ENCODE assay signal across 8 cellular contexts in the genomic region with DNA sequence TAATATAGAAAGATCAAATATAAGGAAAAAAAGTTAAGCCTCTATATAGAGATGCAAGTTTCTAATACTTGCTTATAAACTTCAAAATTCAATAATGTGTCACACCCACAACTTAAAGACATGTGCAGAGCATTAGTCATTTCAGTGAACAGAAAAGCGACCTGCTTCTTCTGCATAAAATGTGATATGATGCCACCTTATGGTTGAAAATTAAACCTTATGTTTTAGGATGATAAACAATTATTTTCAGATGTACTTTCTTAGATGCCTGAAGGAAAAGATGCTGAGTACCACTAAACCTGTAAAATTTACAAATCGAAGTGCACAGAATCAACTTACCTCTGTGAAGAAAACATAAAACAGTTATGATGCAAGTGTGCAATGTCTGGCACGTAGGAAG.
DNase-seq lines count a peak whose midpoint lies in the region; ATAC-seq and TF ChIP-seq lines count a peak whose summit lies in the region.

No MANE protein-coding gene starts in this region.

- no peaks in the 10 kb centered on the region for H3K9me3 Mint-ChIP-seq in activated CD8-positive, alpha-beta T cell treated with anti-CD3 and anti-CD28 coated beads for 36 hours
- H3K9me3 Mint-ChIP-seq in activated CD8-positive, alpha-beta T cell treated with anti-CD3 and anti-CD28 coated beads, Interleukin-2, amount 10 ng/mL, durations not matched to agents 7 days and 5 days (ENCODE audit: insufficient read depth): no peaks in the 10 kb centered on the region
- no peaks in the 10 kb centered on the region for H3K9me3 Mint-ChIP-seq in activated CD4-positive, alpha-beta T cell treated with anti-CD3 and anti-CD28 coated beads, Interleukin-2, amount 10 ng/mL, durations not matched to agents 7 days and 5 days

- no peaks in the 10 kb centered on the region for H3K4me1 ChIP-seq in psoas muscle

- no peak overlapping the region for H3K27ac ChIP-seq in dorsolateral prefrontal cortex
- no peak overlapping the region for H3K27ac ChIP-seq in psoas muscle

- H3K27me3 Mint-ChIP-seq in activated CD8-positive, alpha-beta T cell treated with anti-CD3 and anti-CD28 coated beads for 36 hours: no peaks in the 10 kb centered on the region
- H3K27me3 Mint-ChIP-seq in activated CD8-positive, alpha-beta T cell treated with anti-CD3 and anti-CD28 coated beads, Interleukin-2, amount 10 ng/mL, durations not matched to agents 7 days and 5 days (ENCODE audit: low read depth): peaks cover 7% of the 10 kb centered on the region
- peaks cover 2% of the 10 kb centered on the region for H3K27me3 Mint-ChIP-seq in activated CD4-positive, alpha-beta T cell treated with anti-CD3 and anti-CD28 coated beads, Interleukin-2, amount 10 ng/mL, durations not matched to agents 7 days and 5 days

- 40 to 54% (median 50%) methylated on average over 3 of the region's 3 CpGs for WGBS in psoas muscle, 3 donors

- no peaks in the 10 kb centered on the region for H3K4me1 Mint-ChIP-seq in activated CD8-positive, alpha-beta T cell treated with anti-CD3 and anti-CD28 coated beads for 36 hours (ENCODE audit: low read depth)
- no peaks in the 10 kb centered on the region for H3K4me1 Mint-ChIP-seq in activated CD8-positive, alpha-beta T cell treated with anti-CD3 and anti-CD28 coated beads, Interleukin-2, amount 10 ng/mL, durations not matched to agents 7 days and 5 days (ENCODE audit: low read depth)
- no peaks in the 10 kb centered on the region for H3K4me1 Mint-ChIP-seq in activated CD4-positive, alpha-beta T cell treated with anti-CD3 and anti-CD28 coated beads, Interleukin-2, amount 10 ng/mL, durations not matched to agents 7 days and 5 days

- POLR2A ChIA-PET in activated CD8-positive, alpha-beta T cell treated with anti-CD3 and anti-CD28 coated beads for 36 hours (lab: Charles Lee): no interaction called here
- POLR2A ChIA-PET in activated CD8-positive, alpha-beta T cell treated with anti-CD3 and anti-CD28 coated beads, Interleukin-2, amount 10 ng/mL, durations not matched to agents 7 days and 5 days (lab: Charles Lee): interaction anchor here (0.6 kb wide), 1 partner anchor 230 kb away, joined by 3 read pairs; no protein-coding TSS in a partner anchor
- POLR2A ChIA-PET in activated CD4-positive, alpha-beta T cell treated with anti-CD3 and anti-CD28 coated beads, Interleukin-2, amount 10 ng/mL, durations not matched to agents 7 days and 5 days (lab: Charles Lee): no interaction called here

- peak; percentile 14 for TF ChIP-seq CTCF in activated CD8-positive, alpha-beta T cell treated with anti-CD3 and anti-CD28 coated beads for 36 hours (IDR thresholded peaks at IDR 0.05)
- peak in 55 of 56 donors; percentile 11 to 70 (median 44) for TF ChIP-seq CTCF in dorsolateral prefrontal cortex (IDR thresholded peaks at IDR 0.05 in 54 of 56, conservative IDR thresholded peaks at IDR 0.05 in 2 of 56; ENCODE audit: low read depth in 1 of 56, partially characterized antibody in 56 of 56)
- TF ChIP-seq CTCF in psoas muscle (IDR thresholded peaks at IDR 0.05): peak; percentile 17

- intact Hi-C loops in activated CD8-positive, alpha-beta T cell treated with anti-CD3 and anti-CD28 coated beads for 36 hours (cut with micrococcal nuclease): no loop called here
- intact Hi-C loops in dorsolateral prefrontal cortex (cut with DNase I) (loop anchor here in 1 of 2 donors (10.0 kb wide), 1 partner anchor 700 kb away; no protein-coding TSS in a partner anchor), psoas muscle (cut with DNase I) (loop anchor here in 1 of 2 donors (10.0 kb wide), 1 partner anchor 500 kb away; no protein-coding TSS in a partner anchor)

- CTCF ChIA-PET in activated CD8-positive, alpha-beta T cell treated with anti-CD3 and anti-CD28 coated beads for 36 hours (lab: Charles Lee): no interaction called here
- CTCF ChIA-PET in activated CD8-positive, alpha-beta T cell treated with anti-CD3 and anti-CD28 coated beads, Interleukin-2, amount 10 ng/mL, durations not matched to agents 7 days and 5 days (lab: Charles Lee): no interaction called here
- CTCF ChIA-PET in activated CD4-positive, alpha-beta T cell treated with anti-CD3 and anti-CD28 coated beads, Interleukin-2, amount 10 ng/mL, durations not matched to agents 7 days and 5 days (lab: Charles Lee): no interaction called here

- no peaks in the 10 kb centered on the region for H3K36me3 ChIP-seq in psoas muscle (ENCODE audit: insufficient read depth in 1 of 2, low read depth in 1 of 2)

- no peak for DNase-seq in activated CD8-positive, alpha-beta T cell treated with anti-CD3 and anti-CD28 coated beads for 36 hours
- DNase-seq in activated CD8-positive, alpha-beta T cell treated with anti-CD3 and anti-CD28 coated beads, Interleukin-2, amount 10 ng/mL, durations not matched to agents 7 days and 5 days: no peak
- peak; percentile 6 for DNase-seq in NCI-H748 treated with DMSO at 0.1 percent for 48 hours (lab: John Stamatoyannopoulos, UW)
- no peak for DNase-seq in dorsolateral prefrontal cortex
- no peak for DNase-seq in psoas muscle
- DNase-seq in activated CD4-positive, alpha-beta T cell treated with anti-CD3 and anti-CD28 coated beads, Interleukin-2, amount 10 ng/mL, durations not matched to agents 7 days and 5 days: no peak

- no peaks in the 10 kb centered on the region for H3K36me3 Mint-ChIP-seq in activated CD8-positive, alpha-beta T cell treated with anti-CD3 and anti-CD28 coated beads for 36 hours (ENCODE audit: low read depth)
- H3K36me3 Mint-ChIP-seq in activated CD8-positive, alpha-beta T cell treated with anti-CD3 and anti-CD28 coated beads, Interleukin-2, amount 10 ng/mL, durations not matched to agents 7 days and 5 days (ENCODE audit: low read depth): no peaks in the 10 kb centered on the region
- no peaks in the 10 kb centered on the region for H3K36me3 Mint-ChIP-seq in activated CD4-positive, alpha-beta T cell treated with anti-CD3 and anti-CD28 coated beads, Interleukin-2, amount 10 ng/mL, durations not matched to agents 7 days and 5 days (ENCODE audit: low read depth)

- no peak overlapping the region for H3K4me3 Mint-ChIP-seq in activated CD8-positive, alpha-beta T cell treated with anti-CD3 and anti-CD28 coated beads for 36 hours
- H3K4me3 Mint-ChIP-seq in activated CD8-positive, alpha-beta T cell treated with anti-CD3 and anti-CD28 coated beads, Interleukin-2, amount 10 ng/mL, durations not matched to agents 7 days and 5 days: no peak overlapping the region
- H3K4me3 Mint-ChIP-seq in activated CD4-positive, alpha-beta T cell treated with anti-CD3 and anti-CD28 coated beads, Interleukin-2, amount 10 ng/mL, durations not matched to agents 7 days and 5 days: no peak overlapping the region

- no peak overlapping the region for H3K4me3 ChIP-seq in dorsolateral prefrontal cortex
- no peak overlapping the region for H3K4me3 ChIP-seq in psoas muscle

- no peak for ATAC-seq in activated CD8-positive, alpha-beta T cell treated with anti-CD3 and anti-CD28 coated beads for 36 hours
- no peak for ATAC-seq in activated CD8-positive, alpha-beta T cell treated with anti-CD3 and anti-CD28 coated beads, Interleukin-2, amount 10 ng/mL, durations not matched to agents 7 days and 5 days
- ATAC-seq in psoas muscle (no peak), GM21360 (IDR thresholded peaks at IDR 0.05; ENCODE audit: unreplicated experiment) (no peak), GM18520 (IDR thresholded peaks at IDR 0.05; ENCODE audit: unreplicated experiment) (no peak)

- no peak overlapping the region for H3K27ac Mint-ChIP-seq in activated CD8-positive, alpha-beta T cell treated with anti-CD3 and anti-CD28 coated beads for 36 hours
- no peak overlapping the region for H3K27ac Mint-ChIP-seq in activated CD8-positive, alpha-beta T cell treated with anti-CD3 and anti-CD28 coated beads, Interleukin-2, amount 10 ng/mL, durations not matched to agents 7 days and 5 days
- H3K27ac Mint-ChIP-seq in activated CD4-positive, alpha-beta T cell treated with anti-CD3 and anti-CD28 coated beads, Interleukin-2, amount 10 ng/mL, durations not matched to agents 7 days and 5 days: no peak overlapping the region

- H3K9me3 ChIP-seq in psoas muscle: no peaks in the 10 kb centered on the region

- H3K27me3 ChIP-seq in dorsolateral prefrontal cortex (no peaks in the 10 kb centered on the region), psoas muscle (ENCODE audit: insufficient read depth in 3 of 3, low read length in 2 of 3) (no peaks in the 10 kb centered on the region)
